1 cellular context compared by ENCODE assay signal in the genomic region with DNA sequence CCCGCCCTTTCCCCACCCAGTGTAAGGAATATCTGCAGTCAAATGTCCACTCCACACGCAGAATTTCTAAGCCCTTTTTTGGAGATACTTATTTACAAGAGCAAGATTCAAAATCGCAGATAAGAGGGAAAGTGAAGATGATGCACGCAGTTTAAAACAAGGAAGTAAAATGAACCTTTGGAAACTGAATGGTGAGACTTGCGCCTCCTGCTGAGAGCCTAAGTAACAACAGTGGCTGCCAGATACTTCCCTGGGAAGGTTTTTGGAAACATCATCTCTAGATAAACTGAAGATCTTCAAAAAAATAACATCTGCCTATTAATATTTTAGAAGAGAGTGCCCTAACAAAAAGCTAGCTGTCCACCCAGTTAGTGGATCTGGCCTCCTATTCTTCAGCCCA.
TF ChIP-seq lines count a peak whose summit lies in the region.

No MANE protein-coding gene starts in this region.

TF ChIP-seq in SK-N-SH treated with all-trans-retinoic acid at 6 μM for 48 hours, 23 proteins besides CTCF, POLR2A, EP300 and RAD21 (continued from another document):
- TF ChIP-seq, protein P1, sequence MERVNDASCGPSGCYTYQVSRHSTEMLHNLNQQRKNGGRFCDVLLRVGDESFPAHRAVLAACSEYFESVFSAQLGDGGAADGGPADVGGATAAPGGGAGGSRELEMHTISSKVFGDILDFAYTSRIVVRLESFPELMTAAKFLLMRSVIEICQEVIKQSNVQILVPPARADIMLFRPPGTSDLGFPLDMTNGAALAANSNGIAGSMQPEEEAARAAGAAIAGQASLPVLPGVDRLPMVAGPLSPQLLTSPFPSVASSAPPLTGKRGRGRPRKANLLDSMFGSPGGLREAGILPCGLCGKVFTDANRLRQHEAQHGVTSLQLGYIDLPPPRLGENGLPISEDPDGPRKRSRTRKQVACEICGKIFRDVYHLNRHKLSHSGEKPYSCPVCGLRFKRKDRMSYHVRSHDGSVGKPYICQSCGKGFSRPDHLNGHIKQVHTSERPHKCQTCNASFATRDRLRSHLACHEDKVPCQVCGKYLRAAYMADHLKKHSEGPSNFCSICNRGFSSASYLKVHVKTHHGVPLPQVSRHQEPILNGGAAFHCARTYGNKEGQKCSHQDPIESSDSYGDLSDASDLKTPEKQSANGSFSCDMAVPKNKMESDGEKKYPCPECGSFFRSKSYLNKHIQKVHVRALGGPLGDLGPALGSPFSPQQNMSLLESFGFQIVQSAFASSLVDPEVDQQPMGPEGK (CRISPR knock-in tag; IDR thresholded peaks at IDR 0.05; ENCODE audit: borderline replicate concordance), result no peak
- TF ChIP-seq, protein P2, sequence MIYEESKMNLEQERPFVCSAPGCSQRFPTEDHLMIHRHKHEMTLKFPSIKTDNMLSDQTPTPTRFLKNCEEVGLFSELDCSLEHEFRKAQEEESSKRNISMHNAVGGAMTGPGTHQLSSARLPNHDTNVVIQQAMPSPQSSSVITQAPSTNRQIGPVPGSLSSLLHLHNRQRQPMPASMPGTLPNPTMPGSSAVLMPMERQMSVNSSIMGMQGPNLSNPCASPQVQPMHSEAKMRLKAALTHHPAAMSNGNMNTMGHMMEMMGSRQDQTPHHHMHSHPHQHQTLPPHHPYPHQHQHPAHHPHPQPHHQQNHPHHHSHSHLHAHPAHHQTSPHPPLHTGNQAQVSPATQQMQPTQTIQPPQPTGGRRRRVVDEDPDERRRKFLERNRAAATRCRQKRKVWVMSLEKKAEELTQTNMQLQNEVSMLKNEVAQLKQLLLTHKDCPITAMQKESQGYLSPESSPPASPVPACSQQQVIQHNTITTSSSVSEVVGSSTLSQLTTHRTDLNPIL (CRISPR knock-in tag; IDR thresholded peaks at IDR 0.05; ENCODE audit: low read depth), result no peak
- TF ChIP-seq ZNF565 (CRISPR knock-in tag; conservative IDR thresholded peaks at IDR 0.05; ENCODE audit: low read depth) (no peak), ZC3H10 (CRISPR knock-in tag; IDR thresholded peaks at IDR 0.05) (no peak), ESRRG (CRISPR knock-in tag; IDR thresholded peaks at IDR 0.05) (no peak), OSR1 (CRISPR knock-in tag; IDR thresholded peaks at IDR 0.05) (no peak)
- TF ChIP-seq, protein P3, sequence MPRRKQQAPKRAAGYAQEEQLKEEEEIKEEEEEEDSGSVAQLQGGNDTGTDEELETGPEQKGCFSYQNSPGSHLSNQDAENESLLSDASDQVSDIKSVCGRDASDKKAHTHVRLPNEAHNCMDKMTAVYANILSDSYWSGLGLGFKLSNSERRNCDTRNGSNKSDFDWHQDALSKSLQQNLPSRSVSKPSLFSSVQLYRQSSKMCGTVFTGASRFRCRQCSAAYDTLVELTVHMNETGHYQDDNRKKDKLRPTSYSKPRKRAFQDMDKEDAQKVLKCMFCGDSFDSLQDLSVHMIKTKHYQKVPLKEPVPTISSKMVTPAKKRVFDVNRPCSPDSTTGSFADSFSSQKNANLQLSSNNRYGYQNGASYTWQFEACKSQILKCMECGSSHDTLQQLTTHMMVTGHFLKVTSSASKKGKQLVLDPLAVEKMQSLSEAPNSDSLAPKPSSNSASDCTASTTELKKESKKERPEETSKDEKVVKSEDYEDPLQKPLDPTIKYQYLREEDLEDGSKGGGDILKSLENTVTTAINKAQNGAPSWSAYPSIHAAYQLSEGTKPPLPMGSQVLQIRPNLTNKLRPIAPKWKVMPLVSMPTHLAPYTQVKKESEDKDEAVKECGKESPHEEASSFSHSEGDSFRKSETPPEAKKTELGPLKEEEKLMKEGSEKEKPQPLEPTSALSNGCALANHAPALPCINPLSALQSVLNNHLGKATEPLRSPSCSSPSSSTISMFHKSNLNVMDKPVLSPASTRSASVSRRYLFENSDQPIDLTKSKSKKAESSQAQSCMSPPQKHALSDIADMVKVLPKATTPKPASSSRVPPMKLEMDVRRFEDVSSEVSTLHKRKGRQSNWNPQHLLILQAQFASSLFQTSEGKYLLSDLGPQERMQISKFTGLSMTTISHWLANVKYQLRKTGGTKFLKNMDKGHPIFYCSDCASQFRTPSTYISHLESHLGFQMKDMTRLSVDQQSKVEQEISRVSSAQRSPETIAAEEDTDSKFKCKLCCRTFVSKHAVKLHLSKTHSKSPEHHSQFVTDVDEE (CRISPR knock-in tag; IDR thresholded peaks at IDR 0.05), result no peak
